In the genomic region with DNA sequence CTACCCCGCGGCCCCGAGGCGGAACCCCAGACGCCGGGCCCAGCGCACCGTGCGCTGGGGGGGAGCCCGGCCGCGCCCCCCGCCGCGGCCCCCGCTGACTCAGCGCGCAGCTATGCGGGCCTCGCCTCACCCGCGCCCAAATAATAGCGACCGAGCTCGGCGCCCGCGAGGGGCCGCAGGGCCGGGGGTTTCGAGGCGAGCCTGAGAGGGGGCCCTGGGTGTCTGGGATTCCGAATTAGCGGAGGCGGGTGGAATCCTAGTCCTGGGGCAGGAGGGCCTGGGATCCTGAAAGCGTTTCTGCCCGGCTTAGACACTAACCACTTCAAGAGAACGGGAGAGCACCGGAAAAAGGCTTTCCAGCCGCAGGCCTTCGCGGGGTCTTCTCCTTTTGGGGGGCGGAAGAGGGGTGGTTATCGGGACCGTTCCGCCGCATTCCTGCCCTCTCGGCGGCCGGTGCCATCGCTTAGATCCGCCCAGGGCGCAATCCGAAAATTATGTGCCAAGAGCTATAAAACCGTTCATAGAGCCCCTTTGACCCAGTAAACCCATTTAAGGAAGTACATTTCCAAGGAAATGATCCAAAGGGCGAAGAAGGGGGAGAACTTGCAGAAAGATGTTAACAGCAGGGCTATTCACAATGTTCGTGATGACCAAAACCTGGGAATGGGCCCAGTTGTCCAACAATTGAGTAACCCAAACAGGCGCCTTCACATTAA, we compare ENCODE assay signal across 8 cellular contexts. TPM values are rescaled to one million over a fixed set of nuclear protein-coding genes. Genes with fewer than 3 reads are reported as not detected.
A peak's percentile ranks its signal among the peaks of the same experiment; 100 is the strongest.
DNase-seq lines count a peak whose midpoint lies in the region; ATAC-seq and TF ChIP-seq lines count a peak whose summit lies in the region.

No MANE protein-coding gene starts in this region.

- no peaks in the 10 kb centered on the region for H3K27me3 ChIP-seq in left ventricle myocardium inferior (ENCODE audit: low read depth)

- H3K36me3 ChIP-seq in left ventricle myocardium inferior = no peaks in the 10 kb centered on the region

- ATAC-seq in HG02970 (IDR thresholded peaks at IDR 0.05; ENCODE audit: low FRiP score, unreplicated experiment) = no peak

- peaks cover 26% of the 10 kb centered on the region for H3K27me3 Mint-ChIP-seq in progenitor cell of endocrine pancreas

- H3K4me1 ChIP-seq in left ventricle myocardium inferior = peaks cover 60% of the 10 kb centered on the region

- TF ChIP-seq CTCF in left ventricle myocardium inferior (IDR thresholded peaks at IDR 0.05; ENCODE audit: borderline replicate concordance) (peak; percentile 8), progenitor cell of endocrine pancreas (IDR thresholded peaks at IDR 0.05; ENCODE audit: unreplicated experiment) (peak; percentile 11)

- 1 to 2% (median 2%) methylated on average over 51 to 58 of the region's 58 CpGs for WGBS in adipose tissue, 3 donors

- H3K36me3 Mint-ChIP-seq in progenitor cell of endocrine pancreas (ENCODE audit: insufficient read depth) = no peaks in the 10 kb centered on the region

- H3K4me1 Mint-ChIP-seq in progenitor cell of endocrine pancreas (ENCODE audit: low read depth) = peaks cover 29% of the 10 kb centered on the region

- peak overlapping the region; percentile 98 for H3K4me3 ChIP-seq in left ventricle myocardium inferior

- peak; percentile 47 for DNase-seq in NCI-H146 (lab: John Stamatoyannopoulos, UW)
- DNase-seq in NCI-H146 treated with DMSO at 0.1 percent for 48 hours (lab: John Stamatoyannopoulos, UW; ENCODE audit: unreplicated experiment) = no peak
- peak; percentile 89 for DNase-seq in HCEC 1CT
- peak; percentile 18 for DNase-seq in NCI-H82 treated with DMSO at 0.1 percent for 48 hours (lab: John Stamatoyannopoulos, UW; ENCODE audit: unreplicated experiment)
- peak; percentile 40 for DNase-seq in left ventricle myocardium inferior
- peak; percentile 63 for DNase-seq in progenitor cell of endocrine pancreas (ENCODE audit: low spot score, unreplicated experiment)

- intact Hi-C loops in left ventricle myocardium inferior (cut with micrococcal nuclease) = loop anchor here (5.0 to 10.0 kb wide), 3 partner anchors 50 to 108 kb away; no protein-coding TSS in a partner anchor

- H3K9me3 Mint-ChIP-seq in progenitor cell of endocrine pancreas (ENCODE audit: low read depth) = no peaks in the 10 kb centered on the region

- H3K27ac Mint-ChIP-seq in progenitor cell of endocrine pancreas = peak overlapping the region; percentile 99

- H3K27ac ChIP-seq in adipose tissue (ENCODE audit: low read depth, low read length) (peak overlapping the region; percentile 91), left ventricle myocardium inferior (replicated peaks) (peak overlapping the region; percentile 100)

- no peaks in the 10 kb centered on the region for H3K9me3 ChIP-seq in left ventricle myocardium inferior (replicated peaks)

- H3K4me3 Mint-ChIP-seq in progenitor cell of endocrine pancreas (ENCODE audit: low read depth) = peak overlapping the region; percentile 80

RNA-seq across cellular contexts. Expression of a gene that starts 0.7 kb away (rescaled TPM):
- 10 to 100 TPM in 2 of 3 donors, 1 to 10 TPM in 1; 5.6 to 22.8 (median 17.3) TPM for polyA plus RNA-seq in adipose tissue
- total RNA-seq in left ventricle myocardium inferior (30.2 TPM), progenitor cell of endocrine pancreas (41.9 and 43.8 TPM in 2 replicates)
